In genomic region chr12:69484428-69484827, GRCh38 we compare ENCODE assay signal across 27 cellular contexts. TPM values are rescaled to one million over a fixed set of nuclear protein-coding genes. Genes with fewer than 3 reads are reported as not detected.
A peak's percentile ranks its signal among the peaks of the same experiment; 100 is the strongest.
DNase-seq lines count a peak whose midpoint lies in the region; ATAC-seq and TF ChIP-seq lines count a peak whose summit lies in the region.
"Had no signal": no experiment of that assay in that cellular context is flagged by ENCODE, and none has a peak within 500 bp of the region (broad histone marks: within the 10 kb centered on the region; RNA-seq: fewer than 3 reads in every experiment).

No MANE protein-coding gene starts in this region.

- CTCF ChIA-PET in WTC11 (lab: Charles Lee), result interaction anchor here (1.9 kb wide), 1 partner anchor 9 kb away, joined by 6 read pairs; no protein-coding TSS in a partner anchor

- H3K27ac Mint-ChIP-seq in CD4-positive, CD25-positive, alpha-beta regulatory T cell, result peak overlapping the region in 2 of 3 donors; percentile 9 to 42
- peak overlapping the region; percentile 17 for H3K27ac Mint-ChIP-seq in WTC11
- H3K27ac Mint-ChIP-seq: activated CD4-positive, alpha-beta memory T cell treated with anti-CD3 and anti-CD28 coated beads, Interleukin-2, amount 10 ng/mL, durations not matched to agents 7 days and 5 days; activated naive CD8-positive, alpha-beta T cell treated with anti-CD3 and anti-CD28 coated beads for 36 hours; natural killer cell treated with Interleukin-12 subunit alpha and Interleukin-12 subunit beta and Interleukin-15 and Interleukin-18, amount 100 ng/mL, for 72 hours had no signal

- no peak overlapping the region for H2AFZ ChIP-seq in mesenchymal stem cell (ENCODE audit: low read depth, low read length)

- peaks cover 0 to 6% of the 10 kb centered on the region in 2 experiments for H3K9me3 ChIP-seq in CD4-positive, CD25-positive, alpha-beta regulatory T cell (ENCODE audit: control insufficient read depth in 2 of 2, low read length in 2 of 2)
- H3K9me3 ChIP-seq in mesenchymal stem cell (ENCODE audit: control insufficient read depth, low read length), result peaks cover 16% of the 10 kb centered on the region
- H3K9me3 ChIP-seq: pancreas, transverse colon had no signal

- H3K4me3 ChIP-seq in CD4-positive, CD25-positive, alpha-beta regulatory T cell (ENCODE audit: low read depth, low read length), result no peak overlapping the region
- H3K4me3 ChIP-seq in mesenchymal stem cell (ENCODE audit: insufficient read depth in 1 of 2, low read depth in 1 of 2, low read length in 2 of 2) (no peak overlapping the region), coronary artery (no peak overlapping the region)
- H3K4me3 ChIP-seq: heart left ventricle, pancreas, transverse colon had no signal

- H3K4me3 Mint-ChIP-seq in CD4-positive, CD25-positive, alpha-beta regulatory T cell, result peak overlapping the region in 2 of 4 donors; percentile 5 to 20
- no peak overlapping the region for H3K4me3 Mint-ChIP-seq in WTC11
- H3K4me3 Mint-ChIP-seq: activated CD4-positive, alpha-beta memory T cell treated with anti-CD3 and anti-CD28 coated beads, Interleukin-2, amount 10 ng/mL, durations not matched to agents 7 days and 5 days; activated naive CD8-positive, alpha-beta T cell treated with anti-CD3 and anti-CD28 coated beads for 36 hours; CD14-positive monocyte; natural killer cell treated with Interleukin-12 subunit alpha and Interleukin-12 subunit beta and Interleukin-15 and Interleukin-18, amount 100 ng/mL, for 72 hours had no signal

- peaks cover 24% of the 10 kb centered on the region for H3K36me3 Mint-ChIP-seq in CD4-positive, CD25-positive, alpha-beta regulatory T cell
- H3K36me3 Mint-ChIP-seq in WTC11, result peaks cover 24% of the 10 kb centered on the region

- POLR2A ChIA-PET in WTC11 (lab: Charles Lee), result no interaction called here

- H3K27ac ChIP-seq in CD4-positive, CD25-positive, alpha-beta regulatory T cell (ENCODE audit: insufficient read depth, low read length, poor library complexity, severe bottlenecking), result no peak overlapping the region
- H3K27ac ChIP-seq in mesenchymal stem cell (ENCODE audit: low read length, poor library complexity, severe bottlenecking) (no peak overlapping the region), coronary artery (no peak overlapping the region)
- H3K27ac ChIP-seq: heart left ventricle, pancreas, transverse colon had no signal

- no peak overlapping the region for H2BK12ac ChIP-seq in mesenchymal stem cell (ENCODE audit: low read length in 2 of 2)

- no peak overlapping the region for H3K4ac ChIP-seq in mesenchymal stem cell (ENCODE audit: low read depth in 1 of 2, low read length in 2 of 2)

- H3K9ac ChIP-seq in mesenchymal stem cell (ENCODE audit: low read length), result no peak overlapping the region

- no peak overlapping the region for H3K14ac ChIP-seq in mesenchymal stem cell (ENCODE audit: low read length in 2 of 2)

- H3K36me3 ChIP-seq in CD4-positive, CD25-positive, alpha-beta regulatory T cell (ENCODE audit: control insufficient read depth, insufficient read depth, low read length), result peaks cover 12% of the 10 kb centered on the region
- peaks cover 5 to 16% of the 10 kb centered on the region in 2 experiments for H3K36me3 ChIP-seq in mesenchymal stem cell (ENCODE audit: control insufficient read depth in 1 of 2, insufficient read depth in 2 of 2, low read depth in 1 of 2, low read length in 2 of 2)
- H3K36me3 ChIP-seq: pancreas, transverse colon had no signal

- H2BK15ac ChIP-seq in mesenchymal stem cell (ENCODE audit: low read depth, poor library complexity, severe bottlenecking), result no peak overlapping the region

- no peak for ATAC-seq in CD4-positive, CD25-positive, alpha-beta regulatory T cell (ENCODE audit: low read depth in 2 of 2)
- ATAC-seq in WTC11, result peak; percentile 50; the same call in 1 of the 2 replicates
- ATAC-seq: activated CD4-positive, CD25-positive, alpha-beta regulatory T cell treated with anti-CD3 and anti-CD28 coated beads, Interleukin-2, amount 50 U/mL, for 24 hours; left colon; natural killer cell treated with Interleukin-12 subunit alpha and Interleukin-12 subunit beta and Interleukin-15 and Interleukin-18, amount 100 ng/mL, for 72 hours; pancreas had no signal

- no peak overlapping the region for H2BK120ac ChIP-seq in mesenchymal stem cell (ENCODE audit: low read depth, low read length)

- H3K27me3 Mint-ChIP-seq in CD4-positive, CD25-positive, alpha-beta regulatory T cell, result no peaks in the 10 kb centered on the region
- no peaks in the 10 kb centered on the region for H3K27me3 Mint-ChIP-seq in WTC11 (ENCODE audit: low read depth)
- H3K27me3 Mint-ChIP-seq: activated CD4-positive, alpha-beta memory T cell treated with anti-CD3 and anti-CD28 coated beads, Interleukin-2, amount 10 ng/mL, durations not matched to agents 7 days and 5 days; activated naive CD8-positive, alpha-beta T cell treated with anti-CD3 and anti-CD28 coated beads for 36 hours; natural killer cell treated with Interleukin-12 subunit alpha and Interleukin-12 subunit beta and Interleukin-15 and Interleukin-18, amount 100 ng/mL, for 72 hours had no signal

- H3K4me1 Mint-ChIP-seq in CD4-positive, CD25-positive, alpha-beta regulatory T cell, result peaks cover 34 to 66% (median 56%) of the 10 kb centered on the region in 4 donors
- H3K4me1 Mint-ChIP-seq in WTC11, result peaks cover 18% of the 10 kb centered on the region

- peaks cover 4% of the 10 kb centered on the region for H3K4me1 ChIP-seq in CD4-positive, CD25-positive, alpha-beta regulatory T cell (ENCODE audit: control insufficient read depth, insufficient read depth, low read length, poor library complexity, severe bottlenecking)
- H3K4me1 ChIP-seq in mesenchymal stem cell (ENCODE audit: control insufficient read depth, insufficient read depth, low read depth, low read length), result no peaks in the 10 kb centered on the region

- no peak overlapping the region for H3K23ac ChIP-seq in mesenchymal stem cell (ENCODE audit: low read length in 2 of 2)

- peaks cover 6% of the 10 kb centered on the region for H3K79me1 ChIP-seq in mesenchymal stem cell (replicated peaks; ENCODE audit: low read length, poor library complexity, severe bottlenecking)

- H4K91ac ChIP-seq in mesenchymal stem cell (ENCODE audit: low read length), result no peak overlapping the region

- no peak for TF ChIP-seq CTCF in WTC11 (IDR thresholded peaks at IDR 0.05)
- no peak for TF ChIP-seq CTCF in coronary artery (IDR thresholded peaks at IDR 0.05)

- no peak overlapping the region for H2AK5ac ChIP-seq in mesenchymal stem cell (ENCODE audit: low read length, severe bottlenecking)

- no peaks in the 10 kb centered on the region for H3K27me3 ChIP-seq in CD4-positive, CD25-positive, alpha-beta regulatory T cell (ENCODE audit: control insufficient read depth, insufficient read depth, low read length)
- no peaks in the 10 kb centered on the region for H3K27me3 ChIP-seq in mesenchymal stem cell (ENCODE audit: control insufficient read depth in 1 of 2, insufficient read depth in 1 of 2, low read length in 2 of 2)
- H3K27me3 ChIP-seq: heart left ventricle, pancreas, transverse colon had no signal

- H3K18ac ChIP-seq in mesenchymal stem cell (ENCODE audit: low read depth in 1 of 2, low read length in 2 of 2), result no peak overlapping the region

- DNase-seq in CD4-positive, CD25-positive, alpha-beta regulatory T cell, result no peak
- DNase-seq in Daoy (ENCODE audit: low read depth) (peak; percentile 27), WTC11 (ENCODE audit: low spot score) (no peak), mesenchymal stem cell (peak; percentile 32), T-helper 2 cell (no peak), coronary artery (ENCODE audit: low spot score) (no peak), NCI-H2029 (lab: John Stamatoyannopoulos, UW) (no peak), RPMI8226 (no peak)
- DNase-seq: activated CD4-positive, alpha-beta memory T cell treated with anti-CD3 and anti-CD28 coated beads, Interleukin-2, amount 10 ng/mL, durations not matched to agents 7 days and 5 days; activated effector memory CD4-positive, alpha-beta T cell treated with Interleukin-2 at 50 U/mL for 16 hours; activated naive CD8-positive, alpha-beta T cell treated with anti-CD3 and anti-CD28 coated beads for 36 hours; cerebellar nuclear complex; foreskin fibroblast; heart left ventricle; KG1; left colon; midbrain; NCI-H1694 treated with DMSO at 0.1 percent for 48 hours; NCI-H2227 treated with DMSO at 0.1 percent for 48 hours; NCI-H774; pancreas; stimulated activated CD8-positive, alpha-beta memory T cell treated with anti-CD3 and anti-CD28 coated beads, Interleukin-4, amount 100 ng/mL, for 48 hours; T1000; transverse colon had no signal

- no CpG with 5 or more reads among the region's 2 CpGs for WGBS in mesenchymal stem cell

- no peak overlapping the region for H2BK5ac ChIP-seq in mesenchymal stem cell (ENCODE audit: low read depth, low read length, poor library complexity, severe bottlenecking)

- H3K4me2 ChIP-seq in mesenchymal stem cell (ENCODE audit: low read length, poor library complexity, severe bottlenecking), result no peak overlapping the region

- H4K8ac ChIP-seq in mesenchymal stem cell (ENCODE audit: low read length), result no peak overlapping the region

- peaks cover 0 to 5% (median 3%) of the 10 kb centered on the region in 7 donors for H3K9me3 Mint-ChIP-seq in CD4-positive, CD25-positive, alpha-beta regulatory T cell
- peaks cover 20% of the 10 kb centered on the region for H3K9me3 Mint-ChIP-seq in WTC11
- H3K9me3 Mint-ChIP-seq: natural killer cell treated with Interleukin-12 subunit alpha and Interleukin-12 subunit beta and Interleukin-15 and Interleukin-18, amount 100 ng/mL, for 72 hours had no signal

TF ChIP-seq in WTC11, 78 proteins besides CTCF, POLR2A, EP300 and RAD21 (continues in another document):
- TF ChIP-seq, protein P1, sequence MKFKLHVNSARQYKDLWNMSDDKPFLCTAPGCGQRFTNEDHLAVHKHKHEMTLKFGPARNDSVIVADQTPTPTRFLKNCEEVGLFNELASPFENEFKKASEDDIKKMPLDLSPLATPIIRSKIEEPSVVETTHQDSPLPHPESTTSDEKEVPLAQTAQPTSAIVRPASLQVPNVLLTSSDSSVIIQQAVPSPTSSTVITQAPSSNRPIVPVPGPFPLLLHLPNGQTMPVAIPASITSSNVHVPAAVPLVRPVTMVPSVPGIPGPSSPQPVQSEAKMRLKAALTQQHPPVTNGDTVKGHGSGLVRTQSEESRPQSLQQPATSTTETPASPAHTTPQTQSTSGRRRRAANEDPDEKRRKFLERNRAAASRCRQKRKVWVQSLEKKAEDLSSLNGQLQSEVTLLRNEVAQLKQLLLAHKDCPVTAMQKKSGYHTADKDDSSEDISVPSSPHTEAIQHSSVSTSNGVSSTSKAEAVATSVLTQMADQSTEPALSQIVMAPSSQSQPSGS (CRISPR knock-in tag; IDR thresholded peaks at IDR 0.05; ENCODE audit: borderline replicate concordance, low read depth), result no peak
- TF ChIP-seq ETV6 (CRISPR knock-in tag; IDR thresholded peaks at IDR 0.05) (no peak), TP53 (CRISPR knock-in tag; IDR thresholded peaks at IDR 0.05) (no peak), ZNF138 (CRISPR knock-in tag; conservative IDR thresholded peaks at IDR 0.05) (no peak)

RNA-seq across cellular contexts. Expression of gene FRS2, which starts 14.2 kb away (rescaled TPM):
- 31.8 TPM for total RNA-seq in CD4-positive, CD25-positive, alpha-beta regulatory T cell
- 10 to 100 TPM in 2 of 4 donors, 1 to 10 TPM in 2; 6.9 to 13.1 (median 9.7) TPM for polyA plus RNA-seq in CD4-positive, CD25-positive, alpha-beta regulatory T cell
- total RNA-seq in Daoy (2014; rRNA removed; shearing (Covaris generic)), result 17.8 and 39.7 TPM in 2 replicates
- total RNA-seq in WTC11 (2021), result 23.7 to 26.7 TPM (median 26.1 TPM) in 3 replicates
- 16.3 TPM for polyA plus RNA-seq in mesenchymal stem cell (2013, experiment 1 of 2)
- polyA plus RNA-seq in mesenchymal stem cell (2013, experiment 2 of 2), result 17.0 TPM

Comparison
In these comparisons a context has a peak if more than half of its experiments do, and no peak if none do; other contexts are left out.
1. DNase-seq: peak in Daoy (single experiment) and mesenchymal stem cell (single experiment); none in CD4-positive, CD25-positive, alpha-beta regulatory T cell (0 of 3), WTC11 (single experiment), T-helper 2 cell (0 of 5), coronary artery (single experiment), NCI-H2029 (single experiment) and RPMI8226 (single experiment).